Comparison of ENCODE assay signal across 9 cellular contexts in genomic region chr10:70221030-70221429, GRCh38. TPM values are rescaled to one million over a fixed set of nuclear protein-coding genes. Genes with fewer than 3 reads are reported as not detected.
DNase-seq lines count a peak whose midpoint lies in the region; ATAC-seq and TF ChIP-seq lines count a peak whose summit lies in the region.
"Had no signal": no experiment of that assay in that cellular context is flagged by ENCODE, and none has a peak within 500 bp of the region (broad histone marks: within the 10 kb centered on the region; RNA-seq: fewer than 3 reads in every experiment).

No MANE protein-coding gene starts in this region.

- H3K36me3 ChIP-seq in CD4-positive, CD25-positive, alpha-beta regulatory T cell (ENCODE audit: control insufficient read depth, insufficient read depth, low read length): peaks cover 13% of the 10 kb centered on the region

- POLR2A ChIA-PET in activated B cell treated with CpG ODN at 0.5 μM for 24 hours (lab: Charles Lee): interaction anchor here (0.6 to 3.2 kb wide), 5 partner anchors 51 to 148 kb away, joined by 3 to 26 read pairs (median 4); partner anchors contain the start of gene SAR1A

- peak overlapping the region in 2 of 3 donors; percentile 65 to 82 for H3K27ac Mint-ChIP-seq in CD4-positive, CD25-positive, alpha-beta regulatory T cell
- no peak overlapping the region for H3K27ac Mint-ChIP-seq in activated B cell treated with CpG ODN at 0.5 μM for 24 hours

- no peak for DNase-seq in CD4-positive, CD25-positive, alpha-beta regulatory T cell
- DNase-seq in activated B cell treated with CpG ODN at 0.5 μM for 24 hours (no peak), myocyte (ENCODE audit: low read depth) (peak; percentile 7), NCI-H187 (lab: John Stamatoyannopoulos, UW) (no peak)

- no peaks in the 10 kb centered on the region for H3K9me3 Mint-ChIP-seq in CD4-positive, CD25-positive, alpha-beta regulatory T cell
- no peaks in the 10 kb centered on the region for H3K9me3 Mint-ChIP-seq in activated B cell treated with CpG ODN at 0.5 μM for 24 hours

- TF ChIP-seq CTCF in activated B cell treated with CpG ODN at 0.5 μM for 24 hours (IDR thresholded peaks at IDR 0.05): no peak

- no peaks in the 10 kb centered on the region for H3K9me3 ChIP-seq in CD4-positive, CD25-positive, alpha-beta regulatory T cell (ENCODE audit: control insufficient read depth in 2 of 2, low read length in 2 of 2)

- H3K4me3 ChIP-seq in CD4-positive, CD25-positive, alpha-beta regulatory T cell (ENCODE audit: low read depth, low read length): peak overlapping the region; percentile 68
- H3K4me3 ChIP-seq: coronary artery had no signal

- ATAC-seq in CD4-positive, CD25-positive, alpha-beta regulatory T cell (ENCODE audit: low read depth in 2 of 2): no peak
- ATAC-seq in GM21390 (IDR thresholded peaks at IDR 0.05; ENCODE audit: unreplicated experiment) (peak; percentile 7), activated B cell treated with CpG ODN at 0.5 μM for 24 hours (ENCODE audit: low read depth) (peak; percentile 42), HG02870 (IDR thresholded peaks at IDR 0.05; ENCODE audit: unreplicated experiment) (no peak), GM19463 (IDR thresholded peaks at IDR 0.05; ENCODE audit: unreplicated experiment) (no peak), GM21515 (IDR thresholded peaks at IDR 0.05; ENCODE audit: unreplicated experiment) (no peak)

- peaks cover 3% of the 10 kb centered on the region for H3K36me3 Mint-ChIP-seq in CD4-positive, CD25-positive, alpha-beta regulatory T cell
- peaks cover 20% of the 10 kb centered on the region for H3K36me3 Mint-ChIP-seq in activated B cell treated with CpG ODN at 0.5 μM for 24 hours (ENCODE audit: low read depth)

- CTCF ChIA-PET in activated B cell treated with CpG ODN at 0.5 μM for 24 hours (lab: Charles Lee): interaction anchor here (0.9 to 14.4 kb wide), 24 partner anchors 11 to 705 kb away, joined by 3 to 373 read pairs (median 6); partner anchors contain the start of genes EIF4EBP2 and PPA1

- no peak overlapping the region for H3K27ac ChIP-seq in CD4-positive, CD25-positive, alpha-beta regulatory T cell (ENCODE audit: insufficient read depth, low read length, poor library complexity, severe bottlenecking)
- H3K27ac ChIP-seq: coronary artery had no signal

- no peaks in the 10 kb centered on the region for H3K4me1 ChIP-seq in CD4-positive, CD25-positive, alpha-beta regulatory T cell (ENCODE audit: control insufficient read depth, insufficient read depth, low read length, poor library complexity, severe bottlenecking)

- H3K27me3 ChIP-seq in CD4-positive, CD25-positive, alpha-beta regulatory T cell (ENCODE audit: control insufficient read depth, insufficient read depth, low read length): no peaks in the 10 kb centered on the region

- peaks cover 7 to 21% (median 16%) of the 10 kb centered on the region in 4 donors for H3K4me1 Mint-ChIP-seq in CD4-positive, CD25-positive, alpha-beta regulatory T cell
- H3K4me1 Mint-ChIP-seq in activated B cell treated with CpG ODN at 0.5 μM for 24 hours: peaks cover 17% of the 10 kb centered on the region

- peak overlapping the region in 2 of 4 donors; percentile 12 to 74 for H3K4me3 Mint-ChIP-seq in CD4-positive, CD25-positive, alpha-beta regulatory T cell
- H3K4me3 Mint-ChIP-seq in activated B cell treated with CpG ODN at 0.5 μM for 24 hours: peak overlapping the region; percentile 25

- intact Hi-C loops in activated B cell treated with CpG ODN at 0.5 μM for 24 hours (cut with micrococcal nuclease): loop anchor here (1.0 to 5.0 kb wide), 9 partner anchors 12 to 661 kb away; partner anchors contain the start of genes EIF4EBP2 and PPA1

- no peaks in the 10 kb centered on the region for H3K27me3 Mint-ChIP-seq in CD4-positive, CD25-positive, alpha-beta regulatory T cell
- H3K27me3 Mint-ChIP-seq in activated B cell treated with CpG ODN at 0.5 μM for 24 hours: no peaks in the 10 kb centered on the region

RNA-seq across cellular contexts. Expression of gene PPA1, which starts 12.2 kb away (rescaled TPM):
- 54.3 TPM for total RNA-seq in CD4-positive, CD25-positive, alpha-beta regulatory T cell
- 100 to 1,000 TPM; 142 to 232 (median 167) TPM for polyA plus RNA-seq in CD4-positive, CD25-positive, alpha-beta regulatory T cell
- total RNA-seq in activated B cell treated with CpG ODN at 0.5 μM for 24 hours (107 and 118 TPM in 2 replicates), myocyte (149 and 152 TPM in 2 replicates)
- 65.4 TPM for polyA plus RNA-seq in myocyte (2012)

RNA-seq across cellular contexts. Expression of gene SAR1A, which starts 50.7 kb away (rescaled TPM):
- 108 TPM for total RNA-seq in CD4-positive, CD25-positive, alpha-beta regulatory T cell
- 10 to 100 TPM; 14.5 to 46.4 (median 31.1) TPM for polyA plus RNA-seq in CD4-positive, CD25-positive, alpha-beta regulatory T cell
- total RNA-seq in activated B cell treated with CpG ODN at 0.5 μM for 24 hours (65.9 and 67.6 TPM in 2 replicates), myocyte (99.2 and 99.6 TPM in 2 replicates)
- 76.1 TPM for polyA plus RNA-seq in myocyte (2012)

Comparison
In these comparisons a context has a peak if more than half of its experiments do, and no peak if none do; other contexts are left out.
1. ATAC-seq: peak in GM21390 (single experiment) and activated B cell treated with CpG ODN at 0.5 μM for 24 hours (single experiment); none in CD4-positive, CD25-positive, alpha-beta regulatory T cell (0 of 2), HG02870 (single experiment), GM19463 (single experiment) and GM21515 (single experiment).